29 cellular contexts compared by ENCODE assay signal in genomic region chr17:67003231-67003630, GRCh38. TPM values are rescaled to one million over a fixed set of nuclear protein-coding genes. Genes with fewer than 3 reads are reported as not detected.
DNase-seq lines count a peak whose midpoint lies in the region; ATAC-seq, FAIRE-seq and TF ChIP-seq lines count a peak whose summit lies in the region.
"Had no signal": no experiment of that assay in that cellular context is flagged by ENCODE, and none has a peak within 500 bp of the region (broad histone marks: within the 10 kb centered on the region; RNA-seq: fewer than 3 reads in every experiment).

No MANE protein-coding gene starts in this region.

- RAD21 ChIA-PET in HCT116 (lab: Charles Lee; ENCODE audit: low non-redundant PET in 1 of 2, low total read pairs in 2 of 2, uncharacterized antibody in 2 of 2, unreplicated experiment in 2 of 2) = no interaction called here

- H3K79me2 ChIP-seq in HepG2 (ENCODE audit: insufficient read depth, low read length) (no peaks in the 10 kb centered on the region), HCT116 (ENCODE audit: insufficient read depth, low read length) (no peaks in the 10 kb centered on the region), K562 (ENCODE audit: control insufficient read depth, insufficient read depth, low read length) (no peaks in the 10 kb centered on the region)

- TF ChIP-seq RAD21 in HepG2 (CRISPR knock-in tag; IDR thresholded peaks at IDR 0.05) (no peak), HCT116 (IDR thresholded peaks at IDR 0.05; ENCODE audit: low read depth) (no peak), K562 (CRISPR knock-in tag; conservative IDR thresholded peaks at IDR 0.05 in 1 of 2, IDR thresholded peaks at IDR 0.05 in 1 of 2) (no peak)

- H3K27me3 ChIP-seq in HepG2 (ENCODE audit: control insufficient read depth in 1 of 2, insufficient read depth in 2 of 2, low read length in 2 of 2) (peaks cover 0 to 45% of the 10 kb centered on the region in 2 experiments; a peak in 4 of 5 replicates), right lobe of liver (no peaks in the 10 kb centered on the region), HCT116 (ENCODE audit: insufficient read depth, low read length) (peaks cover 4% of the 10 kb centered on the region; the same call in 1 of the 2 replicates), K562 (ENCODE audit: control insufficient read depth in 2 of 2, insufficient read depth in 2 of 2, low read length in 2 of 2) (peaks cover 11 to 45% of the 10 kb centered on the region in 2 experiments; a peak in 3 of 5 replicates), ascending aorta (no peaks in the 10 kb centered on the region)
- H3K27me3 ChIP-seq: BE2C; BLaER1 treated with 17β-estradiol and CSF1 and Interleukin-3, amounts not matched to agents 10 nM and 100 nM had no signal

- DNase-seq in HepG2 (ENCODE audit: low spot score) = no peak
- DNase-seq in right lobe of liver = no peak
- no peak for DNase-seq in HCT116 (ENCODE audit: low read depth, low spot score)
- DNase-seq in K562 (ENCODE audit: extremely low read depth in 1 of 4, low spot score in 3 of 4) = peak in 2 of 4 experiments; percentile 31 to 36
- no peak for DNase-seq in urothelium cell line (ENCODE audit: low spot score)
- DNase-seq in ascending aorta (ENCODE audit: low spot score in 2 of 2) = no peak
- no peak for DNase-seq in G401 (ENCODE audit: low spot score)
- DNase-seq: ACHN; BE2C; CD4-positive, alpha-beta T cell; CD8-positive, alpha-beta T cell; DMS 273 treated with DMSO at 0.1 percent for 48 hours; DMS153; DMS53; DMS79; DND-41; EL; GF-D8 had no signal

- no peaks in the 10 kb centered on the region for H3K9me3 ChIP-seq in HepG2 (ENCODE audit: low read length)
- H3K9me3 ChIP-seq in right lobe of liver = no peaks in the 10 kb centered on the region
- H3K9me3 ChIP-seq in HCT116 (ENCODE audit: control insufficient read depth in 1 of 2, insufficient read depth in 1 of 2, low read depth in 1 of 2, low read length in 2 of 2) = no peaks in the 10 kb centered on the region
- no peaks in the 10 kb centered on the region for H3K9me3 ChIP-seq in K562 (replicated peaks; ENCODE audit: control insufficient read depth, insufficient read depth, low read depth, low read length)
- no peaks in the 10 kb centered on the region for H3K9me3 ChIP-seq in ascending aorta
- H3K9me3 ChIP-seq: BE2C had no signal

- ATAC-seq in HepG2 (no peak), right lobe of liver (no peak), HCT116 (0 out of 2 replicates have a peak, but pooled peaks have one; percentile 29), K562 (no peak), HG02840 (IDR thresholded peaks at IDR 0.05; ENCODE audit: low FRiP score, unreplicated experiment) (no peak)
- ATAC-seq: CD8-positive, alpha-beta T cell had no signal

- CTCF ChIA-PET in HepG2 (lab: Yijun Ruan, JAX; ENCODE audit: low intra/inter-chr PET ratio, low total read pairs) (no interaction called here), HCT116 (lab: Charles Lee) (no interaction called here), K562 (lab: Yijun Ruan, JAX; ENCODE audit: low intra/inter-chr PET ratio) (no interaction called here)

- H4K20me1 ChIP-seq in HepG2 (ENCODE audit: insufficient read depth, low read length) (no peaks in the 10 kb centered on the region), HCT116 (ENCODE audit: insufficient read depth) (no peaks in the 10 kb centered on the region), K562 (replicated peaks; ENCODE audit: control insufficient read depth, insufficient read depth, low read length) (no peaks in the 10 kb centered on the region)
- H4K20me1 ChIP-seq: BLaER1 treated with 17β-estradiol and CSF1 and Interleukin-3, amounts not matched to agents 10 nM and 100 nM had no signal

- POLR2A ChIA-PET in HepG2 (lab: Yijun Ruan, JAX) = no interaction called here
- POLR2A ChIA-PET in HCT116 (lab: Charles Lee) = no interaction called here
- POLR2A ChIA-PET in K562 (lab: Yijun Ruan, JAX) = interaction anchor here (0.6 kb wide), 1 partner anchor 71 kb away, joined by 4 read pairs; no protein-coding TSS in a partner anchor

- H3K9ac ChIP-seq in HepG2 (ENCODE audit: insufficient read depth, low read depth, low read length) (no peak overlapping the region), HCT116 (ENCODE audit: low read length) (no peak overlapping the region), K562 (ENCODE audit: insufficient read depth in 1 of 2, low read depth in 2 of 2, low read length in 2 of 2) (no peak overlapping the region)
- H3K9ac ChIP-seq: BLaER1 treated with 17β-estradiol and CSF1 and Interleukin-3, amounts not matched to agents 10 nM and 100 nM had no signal

- no peak overlapping the region for H3K4me3 ChIP-seq in HepG2 (replicated peaks in 1 of 3; ENCODE audit: insufficient read depth in 1 of 3, low read depth in 2 of 3, low read length in 3 of 3)
- H3K4me3 ChIP-seq in right lobe of liver = no peak overlapping the region
- no peak overlapping the region for H3K4me3 ChIP-seq in HCT116 (replicated peaks in 1 of 2; ENCODE audit: low read depth in 1 of 2, low read length in 2 of 2)
- H3K4me3 ChIP-seq in K562 = no peak overlapping the region
- H3K4me3 ChIP-seq in ascending aorta = no peak overlapping the region
- H3K4me3 ChIP-seq: BLaER1 treated with 17β-estradiol and CSF1 and Interleukin-3, amounts not matched to agents 10 nM and 100 nM had no signal

- H2AFZ ChIP-seq in HepG2 (ENCODE audit: low read length) (no peak overlapping the region), HCT116 (ENCODE audit: low read depth, low read length, poor library complexity, severe bottlenecking) (no peak overlapping the region), K562 (ENCODE audit: low read depth, low read length) (no peak overlapping the region)

- H3K9me1 ChIP-seq in K562 (ENCODE audit: control insufficient read depth, insufficient read depth, low read length) = no peaks in the 10 kb centered on the region

- 25% methylated on average over 2 of the region's 2 CpGs for WGBS in HepG2 (ENCODE audit: low lambda C conversion rate)
- WGBS in right lobe of liver (ENCODE audit: insufficient coverage, low coverage, low lambda C conversion rate, missing lambda C conversion rate) = 95% methylated on average over 2 of the region's 2 CpGs
- WGBS in K562 (ENCODE audit: insufficient coverage, low coverage, missing lambda C conversion rate) = 4% methylated on average over 2 of the region's 2 CpGs

- no peaks in the 10 kb centered on the region for H3K9me2 ChIP-seq in HCT116 (ENCODE audit: insufficient read depth)

- intact Hi-C loops in HepG2 (cut with micrococcal nuclease; ENCODE audit: unreplicated experiment) (no loop called here), right lobe of liver (cut with DNase I) (no loop called here), HCT116 (cut with micrococcal nuclease) (no loop called here), K562 (cut with micrococcal nuclease) (no loop called here), ascending aorta (cut with DNase I) (no loop called here)

- TF ChIP-seq POLR2A in HepG2 (IDR thresholded peaks at IDR 0.05; ENCODE audit: insufficient read depth in 1 of 2, low read depth in 2 of 2, low read length in 2 of 2) (no peak), right lobe of liver (IDR thresholded peaks at IDR 0.05) (no peak), HCT116 (IDR thresholded peaks at IDR 0.05; ENCODE audit: borderline replicate concordance, extremely low read depth, insufficient read depth, insufficient read length) (no peak), K562 (conservative IDR thresholded peaks at IDR 0.05) (no peak)

- H3K4me2 ChIP-seq in HepG2 (ENCODE audit: low read depth, low read length) (no peak overlapping the region), HCT116 (ENCODE audit: low read length) (no peak overlapping the region), K562 (ENCODE audit: insufficient read depth, low read length) (no peak overlapping the region)

- FAIRE-seq in HepG2 (lab: Jason Lieb, UNC) (no peak), K562 (lab: Jason Lieb, UNC) (no peak), urothelium cell line (lab: Jason Lieb, UNC) (peak; percentile 83)
- FAIRE-seq: G401.6, GM12891, GM19239 had no signal

- H3K27ac ChIP-seq in HepG2 (ENCODE audit: extremely low read length, insufficient read depth, low read length) (no peak overlapping the region), right lobe of liver (no peak overlapping the region), HCT116 (ENCODE audit: low read depth, low read length) (no peak overlapping the region), K562 (ENCODE audit: extremely low read depth, low read depth, low read length) (no peak overlapping the region), ascending aorta (no peak overlapping the region)
- H3K27ac ChIP-seq: 22Rv1; BLaER1 treated with 17β-estradiol and CSF1 and Interleukin-3, amounts not matched to agents 10 nM and 100 nM; C4-2B had no signal

- BruUV-seq in HepG2 (replicated peaks; lab: Mats Ljungman, UMichigan) (no TSS peak), HCT116 (replicated peaks; lab: Mats Ljungman, UMichigan) (no TSS peak), K562 (replicated peaks; lab: Mats Ljungman, UMichigan) (no TSS peak)

- H3K4me1 ChIP-seq in HepG2 (ENCODE audit: insufficient read depth, low read length) (no peaks in the 10 kb centered on the region), right lobe of liver (no peaks in the 10 kb centered on the region), HCT116 (ENCODE audit: control insufficient read depth in 1 of 2, insufficient read depth in 2 of 2, low read length in 2 of 2) (no peaks in the 10 kb centered on the region), K562 (replicated peaks in 1 of 2; ENCODE audit: control insufficient read depth in 2 of 2, insufficient read depth in 2 of 2, low read length in 2 of 2) (no peaks in the 10 kb centered on the region), ascending aorta (no peaks in the 10 kb centered on the region)
- H3K4me1 ChIP-seq: BE2C had no signal

- in situ Hi-C loops in HepG2 (cut with HindIII; ENCODE audit: extremely low pct_ligation_motif_present, low pct_unique_long_range_greater_than_20kb) (no loop called here), K562 (cut with MboI) (no loop called here), G401 (cut with HindIII; ENCODE audit: low sequenced_read_pairs) (no loop called here)

- TF ChIP-seq CTCF in HepG2 (CRISPR knock-in tag; IDR thresholded peaks at IDR 0.05) (no peak), right lobe of liver (IDR thresholded peaks at IDR 0.05) (no peak), HCT116 (IDR thresholded peaks at IDR 0.05 in 2 of 3, conservative IDR thresholded peaks at IDR 0.05 in 1 of 3; ENCODE audit: borderline replicate concordance in 1 of 3, insufficient read depth in 1 of 3, low read depth in 2 of 3, low read length in 2 of 3) (no peak), K562 (IDR thresholded peaks at IDR 0.05 in 2 of 3, conservative IDR thresholded peaks at IDR 0.05 in 1 of 3; ENCODE audit: insufficient read depth in 2 of 3, low read depth in 1 of 3, low read length in 3 of 3) (no peak), ascending aorta (IDR thresholded peaks at IDR 0.05) (no peak)

- no peak for TF ChIP-seq EP300 in HepG2 (IDR thresholded peaks at IDR 0.05; ENCODE audit: low read depth in 2 of 2, low read length in 2 of 2)
- no peak for TF ChIP-seq EP300 in HepG2 (CRISPR knock-in tag; IDR thresholded peaks at IDR 0.05; ENCODE audit: borderline replicate concordance)
- no peak for TF ChIP-seq EP300 in K562 (IDR thresholded peaks at IDR 0.05; ENCODE audit: low read length)

- H3K36me3 ChIP-seq in HepG2 (replicated peaks in 1 of 2; ENCODE audit: control insufficient read depth in 1 of 2, insufficient read depth in 2 of 2, low read length in 2 of 2) (no peaks in the 10 kb centered on the region), right lobe of liver (no peaks in the 10 kb centered on the region), HCT116 (ENCODE audit: control insufficient read depth in 1 of 2, insufficient read depth in 2 of 2, low read length in 2 of 2) (no peaks in the 10 kb centered on the region), K562 (ENCODE audit: control insufficient read depth, insufficient read depth, low read length) (no peaks in the 10 kb centered on the region), ascending aorta (no peaks in the 10 kb centered on the region)

RNA-seq across cellular contexts. Expression of gene CACNG4, which starts 38.7 kb away (rescaled TPM):
- total RNA-seq in HepG2 (2016; rRNA removed; fragmentation: Illumina TruSeq; extraction: Trizol) = 0.09 and 0.11 TPM in 2 replicates
- 0.09 and 0.10 TPM in 2 replicates for total RNA-seq in HepG2 (2016; cell fraction: cytosol; rRNA removed; fragmentation: Illumina TruSeq; extraction: Trizol; ENCODE audit: low read depth)
- total RNA-seq in HepG2 (2016; cell fraction: insoluble cytoplasmic fraction; rRNA removed; fragmentation: Illumina TruSeq; extraction: Trizol) = 0.09 TPM in 2 replicates
- 0.17 and 0.19 TPM in 2 replicates for total RNA-seq in HepG2 (2016; cell fraction: membrane; rRNA removed; fragmentation: Illumina TruSeq; extraction: Trizol)
- total RNA-seq in HepG2 (2016; cell fraction: nucleus; rRNA removed; fragmentation: Illumina TruSeq; extraction: Trizol) = not detected in 2 replicates
- polyA plus RNA-seq in HepG2 (2011; rRNA removed) = 0.09 and 0.17 TPM in 2 replicates
- polyA plus RNA-seq in HepG2 (2011; cell fraction: cytosol; rRNA removed) = 0.14 and 0.19 TPM in 2 replicates
- polyA plus RNA-seq in HepG2 (2011; cell fraction: nucleus; rRNA removed) = 0.07 and 0.21 TPM in 2 replicates
- polyA plus RNA-seq in HepG2 (2012) = 0.08 and 0.12 TPM in 2 replicates
- 0.12 and 0.14 TPM in 2 replicates for polyA plus RNA-seq in HepG2 (2016; cell fraction: cytosol; fragmentation: Illumina TruSeq; extraction: Trizol; ENCODE audit: low read depth)
- polyA plus RNA-seq in HepG2 (2016; cell fraction: insoluble cytoplasmic fraction; fragmentation: Illumina TruSeq; extraction: Trizol; ENCODE audit: low read depth) = 0.09 TPM in 1 of 2 replicates, not detected in the other
- 0.17 and 0.26 TPM in 2 replicates for polyA plus RNA-seq in HepG2 (2016; cell fraction: membrane; fragmentation: Illumina TruSeq; extraction: Trizol; ENCODE audit: low read depth)
- polyA plus RNA-seq in HepG2 (2016; cell fraction: nucleus; fragmentation: Illumina TruSeq; extraction: Trizol; ENCODE audit: insufficient read depth, low read depth) = not detected in 2 replicates
- polyA minus RNA-seq in HepG2 (2011; rRNA and poly(A)+ RNA removed; ENCODE audit: low replicate concordance) = 0.22 TPM in 1 of 2 replicates, not detected in the other
- not detected in 2 replicates for polyA minus RNA-seq in HepG2 (2011; cell fraction: cytosol; rRNA and poly(A)+ RNA removed)
- not detected in 2 replicates for polyA minus RNA-seq in HepG2 (2011; cell fraction: nucleus; rRNA and poly(A)+ RNA removed)
- total RNA-seq in right lobe of liver = not detected
- total RNA-seq in HCT116 (2021; ENCODE audit: unreplicated experiment) = not detected
- 0.03 TPM in 1 of 2 replicates, not detected in the other for polyA plus RNA-seq in HCT116 (2012)
- not detected in 2 replicates for total RNA-seq in K562 (2011; cell fraction: chromatin; rRNA removed; ENCODE audit: low replicate concordance)
- not detected in 2 replicates for total RNA-seq in K562 (2011; cell fraction: nucleolus; rRNA removed)
- not detected in 2 replicates for total RNA-seq in K562 (2011; cell fraction: nucleoplasm; rRNA removed)
- not detected in 2 replicates for total RNA-seq in K562 (2014; rRNA removed)
- not detected in 2 replicates for total RNA-seq in K562 (2014; rRNA removed; fragmentation: Illumina TruSeq; extraction: Trizol)
- not detected in 2 replicates for total RNA-seq in K562 (2015; rRNA removed; fragmentation: Illumina TruSeq; extraction: Trizol)
- 0.07 TPM in 1 of 2 replicates, not detected in the other for total RNA-seq in K562 (2021)
- not detected in 2 replicates for polyA plus RNA-seq in K562 (2011; rRNA removed)
- polyA plus RNA-seq in K562 (2011; cell fraction: cytosol; rRNA removed) = not detected in 2 replicates
- not detected in 2 replicates for polyA plus RNA-seq in K562 (2011; cell fraction: nucleus; rRNA removed)
- polyA plus RNA-seq in K562 (2012) = not detected in 2 replicates
- not detected in 2 replicates for polyA plus RNA-seq in K562 (2014; fragmentation: Illumina TruSeq; extraction: Trizol)
- not detected for polyA plus RNA-seq in K562 (2014; fragmentation: Nextera tagmentation; extraction: Ambion mirVana)
- polyA plus RNA-seq in K562 (2014; rRNA removed) = not detected in 2 replicates
- polyA minus RNA-seq in K562 (2011; rRNA and poly(A)+ RNA removed) = not detected in 2 replicates
- polyA minus RNA-seq in K562 (2011; cell fraction: cytosol; rRNA and poly(A)+ RNA removed) = not detected in 2 replicates
- polyA minus RNA-seq in K562 (2011; cell fraction: nucleus; rRNA and poly(A)+ RNA removed) = not detected in 2 replicates
- total RNA-seq in ascending aorta = not detected
- total RNA-seq in G401 (2014; rRNA removed; shearing (Covaris generic)) = 0.24 and 1.4 TPM in 2 replicates
- total RNA-seq: CD4-positive, alpha-beta T cell; CD8-positive, alpha-beta T cell had no signal

RNA-seq across cellular contexts. Expression of gene CACNG1, which starts 41.1 kb away (rescaled TPM):
- total RNA-seq in HepG2 (2016; rRNA removed; fragmentation: Illumina TruSeq; extraction: Trizol) (not detected in 2 replicates), right lobe of liver (not detected), HCT116 (2021; ENCODE audit: unreplicated experiment) (not detected), K562 (2014; rRNA removed) (not detected in 2 replicates), K562 (2014; rRNA removed; fragmentation: Illumina TruSeq; extraction: Trizol) (not detected in 2 replicates), K562 (2015; rRNA removed; fragmentation: Illumina TruSeq; extraction: Trizol) (not detected in 2 replicates), K562 (2021) (not detected in 2 replicates), ascending aorta (not detected)
- not detected in 2 replicates for total RNA-seq in HepG2 (2016; cell fraction: cytosol; rRNA removed; fragmentation: Illumina TruSeq; extraction: Trizol; ENCODE audit: low read depth)
- total RNA-seq in HepG2 (2016; cell fraction: insoluble cytoplasmic fraction; rRNA removed; fragmentation: Illumina TruSeq; extraction: Trizol) = not detected in 2 replicates
- not detected in 2 replicates for total RNA-seq in HepG2 (2016; cell fraction: membrane; rRNA removed; fragmentation: Illumina TruSeq; extraction: Trizol)
- not detected in 2 replicates for total RNA-seq in HepG2 (2016; cell fraction: nucleus; rRNA removed; fragmentation: Illumina TruSeq; extraction: Trizol)
- polyA plus RNA-seq in HepG2 (2011; rRNA removed) (not detected in 2 replicates), K562 (2011; rRNA removed) (not detected in 2 replicates), K562 (2014; fragmentation: Illumina TruSeq; extraction: Trizol) (not detected in 2 replicates), K562 (2014; fragmentation: Nextera tagmentation; extraction: Ambion mirVana) (not detected), K562 (2014; rRNA removed) (not detected in 2 replicates)
- polyA plus RNA-seq in HepG2 (2011; cell fraction: cytosol; rRNA removed) = not detected in 2 replicates
- polyA plus RNA-seq in HepG2 (2011; cell fraction: nucleus; rRNA removed) = not detected in 2 replicates
- not detected in 2 replicates for polyA plus RNA-seq in HepG2 (2012)
- not detected in 2 replicates for polyA plus RNA-seq in HepG2 (2016; cell fraction: cytosol; fragmentation: Illumina TruSeq; extraction: Trizol; ENCODE audit: low read depth)
- polyA plus RNA-seq in HepG2 (2016; cell fraction: insoluble cytoplasmic fraction; fragmentation: Illumina TruSeq; extraction: Trizol; ENCODE audit: low read depth) = not detected in 2 replicates
- not detected in 2 replicates for polyA plus RNA-seq in HepG2 (2016; cell fraction: membrane; fragmentation: Illumina TruSeq; extraction: Trizol; ENCODE audit: low read depth)
- polyA plus RNA-seq in HepG2 (2016; cell fraction: nucleus; fragmentation: Illumina TruSeq; extraction: Trizol; ENCODE audit: insufficient read depth, low read depth) = not detected in 2 replicates
- polyA minus RNA-seq in HepG2 (2011; rRNA and poly(A)+ RNA removed; ENCODE audit: low replicate concordance) = not detected in 2 replicates
- polyA minus RNA-seq in HepG2 (2011; cell fraction: cytosol; rRNA and poly(A)+ RNA removed) = not detected in 2 replicates
- not detected in 2 replicates for polyA minus RNA-seq in HepG2 (2011; cell fraction: nucleus; rRNA and poly(A)+ RNA removed)
- polyA plus RNA-seq in HCT116 (2012) = not detected in 2 replicates
- not detected in 2 replicates for total RNA-seq in K562 (2011; cell fraction: chromatin; rRNA removed; ENCODE audit: low replicate concordance)
- total RNA-seq in K562 (2011; cell fraction: nucleolus; rRNA removed) = not detected in 2 replicates
- total RNA-seq in K562 (2011; cell fraction: nucleoplasm; rRNA removed) = not detected in 2 replicates
- polyA plus RNA-seq in K562 (2011; cell fraction: cytosol; rRNA removed) = not detected in 2 replicates
- polyA plus RNA-seq in K562 (2011; cell fraction: nucleus; rRNA removed) = not detected in 2 replicates
- not detected in 2 replicates for polyA plus RNA-seq in K562 (2012)
- polyA minus RNA-seq in K562 (2011; rRNA and poly(A)+ RNA removed) = not detected in 2 replicates
- polyA minus RNA-seq in K562 (2011; cell fraction: cytosol; rRNA and poly(A)+ RNA removed) = not detected in 2 replicates
- not detected in 2 replicates for polyA minus RNA-seq in K562 (2011; cell fraction: nucleus; rRNA and poly(A)+ RNA removed)
- total RNA-seq in G401 (2014; rRNA removed; shearing (Covaris generic)) = not detected in 2 replicates
- total RNA-seq: A172; A673; CD4-positive, alpha-beta T cell; CD8-positive, alpha-beta T cell; Daoy had no signal
- polyA plus RNA-seq: AG04450 had no signal
